12 cellular contexts compared by ENCODE assay signal in the genomic region with DNA sequence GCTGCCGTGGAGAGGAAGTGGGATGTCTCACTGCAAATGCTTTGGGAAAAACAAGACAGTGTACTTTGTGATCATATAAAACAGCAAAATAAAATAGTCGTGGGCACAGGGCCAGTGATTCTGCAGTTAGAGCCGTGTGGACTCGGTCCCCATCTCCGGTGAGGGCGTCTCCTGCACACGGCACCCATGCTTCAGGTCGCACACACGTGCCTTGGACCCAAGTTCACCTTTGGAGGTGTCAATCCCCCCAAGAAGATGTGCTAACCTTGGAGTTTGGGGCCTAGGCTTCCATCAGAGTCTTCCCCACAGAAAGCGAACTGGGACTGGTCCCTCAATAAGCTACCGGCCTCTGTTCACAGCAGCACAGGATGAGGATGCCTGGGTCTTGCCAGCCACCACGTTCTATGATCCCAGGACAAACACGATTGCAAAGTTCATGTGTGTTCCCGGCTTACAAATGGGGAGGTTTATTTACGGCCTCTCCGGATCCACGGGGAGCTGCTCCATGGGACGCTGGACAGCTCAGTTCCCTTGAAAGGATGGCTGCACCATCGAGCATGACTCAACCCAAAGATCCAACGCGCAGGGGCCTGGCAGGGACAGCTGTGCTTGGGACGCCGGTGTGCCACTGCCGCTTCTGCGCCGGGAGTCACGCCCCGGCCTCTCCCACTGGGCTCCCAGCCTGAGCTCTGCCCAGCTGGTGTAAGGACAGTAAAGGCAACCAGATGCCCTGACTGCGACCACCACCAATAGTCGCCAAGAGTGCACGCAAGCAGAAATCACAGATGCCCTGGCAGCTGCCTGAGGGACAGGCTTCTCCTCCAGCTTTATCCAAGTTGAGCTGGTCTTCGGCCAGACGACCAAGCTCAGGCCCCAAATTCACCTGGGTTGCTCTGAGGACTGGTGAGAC. TPM values are rescaled to one million over a fixed set of nuclear protein-coding genes. Genes with fewer than 3 reads are reported as not detected.
DNase-seq lines count a peak whose midpoint lies in the region; FAIRE-seq and TF ChIP-seq lines count a peak whose summit lies in the region.
"Had no signal": no experiment of that assay in that cellular context is flagged by ENCODE, and none has a peak within 500 bp of the region (broad histone marks: within the 10 kb centered on the region; RNA-seq: fewer than 3 reads in every experiment).

No MANE protein-coding gene starts in this region.

- peaks cover 90% of the 10 kb centered on the region for H4K20me1 ChIP-seq in astrocyte (ENCODE audit: insufficient read depth, low read length)

- peaks cover 43% of the 10 kb centered on the region for H3K36me3 Mint-ChIP-seq in HFFc6 (ENCODE audit: low read depth)
- peaks cover 15% of the 10 kb centered on the region for H3K36me3 Mint-ChIP-seq in astrocyte (ENCODE audit: low read depth, unreplicated experiment)

- WGBS in spleen, 5 donors, result 66 to 75% (median 71%) methylated on average over 24 to 33 of the region's 33 CpGs

- TF ChIP-seq CTCF in HFFc6 (IDR thresholded peaks at IDR 0.05) (no peak), astrocyte (IDR thresholded peaks at IDR 0.05; ENCODE audit: insufficient read depth, low read depth, low read length) (no peak), spleen (IDR thresholded peaks at IDR 0.05 in 8 of 11, conservative IDR thresholded peaks at IDR 0.05 in 3 of 11) (no peak)

- H3K4me1 ChIP-seq in astrocyte (ENCODE audit: insufficient read depth, low read length) (peaks cover 33% of the 10 kb centered on the region), spleen (peaks cover 0 to 47% (median 21%) of the 10 kb centered on the region in 6 donors)

- H3K4me3 ChIP-seq in astrocyte (ENCODE audit: insufficient read depth, low read depth, low read length) (no peak overlapping the region), spleen (no peak overlapping the region)
- H3K4me3 ChIP-seq: adrenal gland had no signal

- H3K27me3 ChIP-seq in astrocyte (ENCODE audit: insufficient read depth, low read length), result no peaks in the 10 kb centered on the region
- H3K27me3 ChIP-seq in spleen (replicated peaks in 1 of 7), result peaks cover 0 to 42% (median 0%) of the 10 kb centered on the region in 7 donors
- H3K27me3 ChIP-seq: adrenal gland had no signal

- H3K4me1 Mint-ChIP-seq in HFFc6 (ENCODE audit: low read depth) (peaks cover 45% of the 10 kb centered on the region), astrocyte (ENCODE audit: low read depth, unreplicated experiment) (peaks cover 41% of the 10 kb centered on the region)

- H3K36me3 ChIP-seq in astrocyte (ENCODE audit: insufficient read depth, low read length), result peaks cover 18% of the 10 kb centered on the region
- no peaks in the 10 kb centered on the region for H3K36me3 ChIP-seq in spleen
- H3K36me3 ChIP-seq: adrenal gland had no signal

- H3K27ac ChIP-seq in astrocyte (ENCODE audit: low read depth, low read length), result no peak overlapping the region
- peak overlapping the region in 2 of 8 donors; percentile 8 to 27 for H3K27ac ChIP-seq in spleen
- H3K27ac ChIP-seq: epithelial cell of prostate had no signal

- H3K9ac ChIP-seq in astrocyte (ENCODE audit: low read length), result no peak overlapping the region

- no peak for DNase-seq in HFFc6
- DNase-seq in astrocyte (ENCODE audit: low read depth), result no peak
- peak; percentile 49 for DNase-seq in islet precursor cell
- DNase-seq in spleen, result peak; percentile 71
- DNase-seq in NCI-H345 (lab: John Stamatoyannopoulos, UW), result no peak
- DNase-seq in erythroblast (lab: John Stamatoyannopoulos, UW), result no peak
- DNase-seq in HT-29 (ENCODE audit: low spot score), result no peak
- DNase-seq: DMS 273 treated with DMSO at 0.1 percent for 48 hours, NCI-H226 had no signal

- no peak for FAIRE-seq in astrocyte (lab: Jason Lieb, UNC)
- FAIRE-seq: GM18507 had no signal

- H3K9me3 ChIP-seq in astrocyte (ENCODE audit: insufficient read depth, low read depth, low read length), result no peaks in the 10 kb centered on the region
- H3K9me3 ChIP-seq in spleen, result no peaks in the 10 kb centered on the region
- H3K9me3 ChIP-seq: adrenal gland had no signal

- peak overlapping the region; percentile 78 for H3K27ac Mint-ChIP-seq in HFFc6
- peak overlapping the region; percentile 65 for H3K27ac Mint-ChIP-seq in astrocyte (ENCODE audit: unreplicated experiment)

- H3K9me3 Mint-ChIP-seq in HFFc6 (no peaks in the 10 kb centered on the region; the same call in 1 of the 2 replicates), astrocyte (ENCODE audit: unreplicated experiment) (no peaks in the 10 kb centered on the region)

- H3K27me3 Mint-ChIP-seq in HFFc6 (ENCODE audit: insufficient read depth) (peaks cover 18% of the 10 kb centered on the region), astrocyte (ENCODE audit: low read depth, unreplicated experiment) (no peaks in the 10 kb centered on the region)

- H3K79me2 ChIP-seq in astrocyte (ENCODE audit: insufficient read depth, low read length), result peaks cover 100% of the 10 kb centered on the region

- TF ChIP-seq POLR2A in spleen (IDR thresholded peaks at IDR 0.05) (no peak), erythroblast (IDR thresholded peaks at IDR 0.05; ENCODE audit: low read length) (no peak)

- no peak overlapping the region for H2AFZ ChIP-seq in astrocyte (ENCODE audit: low read depth, low read length)

- H3K4me2 ChIP-seq in astrocyte (ENCODE audit: low read length), result no peak overlapping the region

- H3K4me3 Mint-ChIP-seq in HFFc6 (peak overlapping the region; percentile 30; the same call in 1 of the 2 replicates), astrocyte (ENCODE audit: unreplicated experiment) (no peak overlapping the region)

- intact Hi-C loops in spleen (cut with DNase I; ENCODE audit: low total_unique reads), result no loop called here

RNA-seq across cellular contexts. Expression of a gene that starts 8.6 kb away (rescaled TPM):
- total RNA-seq in HFFc6 (2021; fragmentation: NEBNext Ultra II Directional; extraction: Animal tissue kit (Norgen Biotek cat#: 25700)), result 100 to 1,000 TPM; 669 to 813 (median 715) TPM
- 252 and 287 TPM in 2 replicates for total RNA-seq in astrocyte
- 10 to 100 TPM; 22.0 to 54.5 (median 39.3) TPM for total RNA-seq in spleen
- polyA plus RNA-seq in spleen, result 10 to 100 TPM; 16.7 to 33.5 (median 18.4) TPM
- 1.3 and 1.4 TPM in 2 replicates for total RNA-seq in HT-29 (2014; rRNA removed; shearing (Covaris generic))

Comparison
In these comparisons a context has a peak if more than half of its experiments do, and no peak if none do; other contexts are left out.
1. DNase-seq: peak in islet precursor cell (single experiment) and spleen (single experiment); none in HFFc6 (single experiment), astrocyte (single experiment), NCI-H345 (single experiment), erythroblast (0 of 2) and HT-29 (single experiment).